Comparison of ENCODE assay signal across 8 cellular contexts in the genomic region with DNA sequence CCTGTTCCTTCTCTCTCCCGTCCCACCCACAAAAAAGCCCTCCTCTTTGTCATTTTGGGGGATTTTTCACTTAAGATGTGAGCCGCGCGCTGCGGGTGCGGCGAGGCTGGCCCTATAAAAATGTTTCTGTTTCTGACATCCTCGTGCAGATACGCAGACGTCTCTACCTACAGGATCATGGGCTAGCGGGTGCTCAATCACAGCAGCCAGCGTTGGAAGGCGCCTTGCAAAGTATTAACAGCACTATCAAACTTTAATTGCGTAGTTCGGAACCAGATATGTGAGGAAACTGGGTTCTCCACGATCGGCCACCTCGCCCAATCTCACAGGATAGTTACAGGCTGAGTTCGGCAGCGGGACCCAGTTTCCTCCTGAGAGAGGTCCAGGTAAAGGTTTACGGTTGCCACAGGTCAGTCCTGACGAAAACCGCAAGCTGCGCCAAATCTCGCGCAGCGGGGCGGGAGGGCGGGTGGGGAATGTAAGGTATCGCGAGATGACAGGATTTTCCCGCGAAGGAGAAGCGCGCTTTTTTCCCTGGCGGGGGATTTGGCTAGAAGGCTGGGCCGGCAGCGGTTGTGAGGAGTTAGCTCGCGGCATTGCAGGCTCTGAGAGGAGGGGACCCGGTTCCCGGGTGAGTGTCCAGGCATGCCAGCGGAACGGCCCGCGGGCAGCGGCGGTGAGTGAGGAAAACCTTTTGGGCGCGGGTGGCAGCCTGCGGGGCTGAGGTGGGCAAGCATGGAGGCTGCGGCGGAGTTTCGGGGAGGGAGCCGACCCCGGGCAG. TPM values are rescaled to one million over a fixed set of nuclear protein-coding genes. Genes with fewer than 3 reads are reported as not detected.
DNase-seq lines count a peak whose midpoint lies in the region; ATAC-seq and TF ChIP-seq lines count a peak whose summit lies in the region.

Gene HELLS, plus strand, starts transcription at position 512 of the 781 bp plus-strand sequence. Its CDS starts 134 bp downstream, at position 646.

- H3K4me1 ChIP-seq in BLaER1 treated with 17β-estradiol and CSF1 and Interleukin-3, amounts not matched to agents 10 nM and 100 nM, result peaks cover 15 to 29% (median 22%) of the 10 kb centered on the region in 10 experiments
- peaks cover 4 to 21% of the 10 kb centered on the region in 2 donors for H3K4me1 ChIP-seq in left lung

- peak within 1 kb of the TSS; percentile 81 to 94 (median 89) for H3K4me2 ChIP-seq in BLaER1 treated with 17β-estradiol and CSF1 and Interleukin-3, amounts not matched to agents 10 nM and 100 nM

- peaks cover 26% of the 10 kb centered on the region for H3K4me1 Mint-ChIP-seq in dendritic cell treated with granulocyte-macrophage colony-stimulating factor and Interleukin-4, amounts not matched to agents 40 ng/mL and 50 ng/mL, for 4 days (ENCODE audit: low read depth)

- no peaks in the 10 kb centered on the region for H3K9me3 ChIP-seq in BLaER1 treated with 17β-estradiol and CSF1 and Interleukin-3, amounts not matched to agents 10 nM and 100 nM (replicated peaks in 1 of 11)
- no peaks in the 10 kb centered on the region for H3K9me3 ChIP-seq in left lung

- peak within 1 kb of the TSS; percentile 70 to 98 (median 93) for H3K4me3 ChIP-seq in BLaER1 treated with 17β-estradiol and CSF1 and Interleukin-3, amounts not matched to agents 10 nM and 100 nM
- peak within 1 kb of the TSS; percentile 67 to 70 for H3K4me3 ChIP-seq in left lung

- H3K27ac Mint-ChIP-seq in dendritic cell treated with granulocyte-macrophage colony-stimulating factor and Interleukin-4, amounts not matched to agents 40 ng/mL and 50 ng/mL, for 4 days, result peak within 1 kb of the TSS; percentile 78

- intact Hi-C loops in dendritic cell treated with granulocyte-macrophage colony-stimulating factor and Interleukin-4, amounts not matched to agents 40 ng/mL and 50 ng/mL, for 4 days (cut with micrococcal nuclease), result loop anchor here (5.0 kb wide), 1 partner anchor 183 kb away; the partner anchor contains the start of gene NOC3L
- intact Hi-C loops in left lung (cut with DNase I), result no loop called here

- DNase-seq in GM19240 (ENCODE audit: insufficient read length, low spot score) (peak; percentile 64), NCI-H510A (lab: John Stamatoyannopoulos, UW) (peak; percentile 86), left lung (peak; percentile 81 to 88)
- DNase-seq in activated CD4-positive, alpha-beta T cell treated with anti-CD3 and anti-CD28 coated beads for 48 hours, result peak; percentile 88
- DNase-seq in stimulated activated CD4-positive, alpha-beta T cell treated with anti-CD3 and anti-CD28 coated beads, Interleukin-2, amount 100 ng/mL, for 4 hours (ENCODE audit: low read depth), result peak; percentile 51

- H3K4me3 Mint-ChIP-seq in dendritic cell treated with granulocyte-macrophage colony-stimulating factor and Interleukin-4, amounts not matched to agents 40 ng/mL and 50 ng/mL, for 4 days, result peak within 1 kb of the TSS; percentile 95

- H3K9me3 Mint-ChIP-seq in dendritic cell treated with granulocyte-macrophage colony-stimulating factor and Interleukin-4, amounts not matched to agents 40 ng/mL and 50 ng/mL, for 4 days, result no peaks in the 10 kb centered on the region

- peaks cover 12% of the 10 kb centered on the region for H3K36me3 Mint-ChIP-seq in dendritic cell treated with granulocyte-macrophage colony-stimulating factor and Interleukin-4, amounts not matched to agents 40 ng/mL and 50 ng/mL, for 4 days (ENCODE audit: low read depth)

- H3K36me3 ChIP-seq in BLaER1 treated with 17β-estradiol and CSF1 and Interleukin-3, amounts not matched to agents 10 nM and 100 nM, result peaks cover 0 to 35% (median 19%) of the 10 kb centered on the region in 11 experiments; a peak in 13 of 22 replicates
- no peaks in the 10 kb centered on the region for H3K36me3 ChIP-seq in left lung

- H3K27me3 ChIP-seq in BLaER1 treated with 17β-estradiol and CSF1 and Interleukin-3, amounts not matched to agents 10 nM and 100 nM, result no peaks in the 10 kb centered on the region
- H3K27me3 ChIP-seq in left lung, result no peaks in the 10 kb centered on the region

- H3K27me3 Mint-ChIP-seq in dendritic cell treated with granulocyte-macrophage colony-stimulating factor and Interleukin-4, amounts not matched to agents 40 ng/mL and 50 ng/mL, for 4 days, result peaks cover 9% of the 10 kb centered on the region

- H3K27ac ChIP-seq in BLaER1 treated with 17β-estradiol and CSF1 and Interleukin-3, amounts not matched to agents 10 nM and 100 nM, result peak within 1 kb of the TSS in 10 of 11 experiments; percentile 45 to 94 (median 92); a peak in 20 of 22 replicates
- H3K27ac ChIP-seq in left lung, result peak within 1 kb of the TSS; percentile 70 to 75

- ATAC-seq in HG03442 (IDR thresholded peaks at IDR 0.05; ENCODE audit: unreplicated experiment) (peak; percentile 69), left lung (peak; percentile 93)

- peak within 1 kb of the TSS; percentile 76 to 98 (median 93) for H3K9ac ChIP-seq in BLaER1 treated with 17β-estradiol and CSF1 and Interleukin-3, amounts not matched to agents 10 nM and 100 nM

- peaks cover 0 to 23% (median 5%) of the 10 kb centered on the region in 11 experiments; a peak in 7 of 22 replicates for H4K20me1 ChIP-seq in BLaER1 treated with 17β-estradiol and CSF1 and Interleukin-3, amounts not matched to agents 10 nM and 100 nM

- TF ChIP-seq CTCF in left lung (IDR thresholded peaks at IDR 0.05), result peak in 1 of 2 donors; percentile 14

RNA-seq across cellular contexts. Expression of gene HELLS, which starts in this region (rescaled TPM):
- total RNA-seq in left lung, result 10 to 100 TPM; 20.0 to 32.9 TPM

Comparison
In these comparisons a context has a peak if more than half of its experiments do, and no peak if none do; other contexts are left out.
1. Peak in every context shown above with its lines: DNase-seq, ATAC-seq, H3K4me3 ChIP-seq and H3K27ac ChIP-seq.